In the genomic region with DNA sequence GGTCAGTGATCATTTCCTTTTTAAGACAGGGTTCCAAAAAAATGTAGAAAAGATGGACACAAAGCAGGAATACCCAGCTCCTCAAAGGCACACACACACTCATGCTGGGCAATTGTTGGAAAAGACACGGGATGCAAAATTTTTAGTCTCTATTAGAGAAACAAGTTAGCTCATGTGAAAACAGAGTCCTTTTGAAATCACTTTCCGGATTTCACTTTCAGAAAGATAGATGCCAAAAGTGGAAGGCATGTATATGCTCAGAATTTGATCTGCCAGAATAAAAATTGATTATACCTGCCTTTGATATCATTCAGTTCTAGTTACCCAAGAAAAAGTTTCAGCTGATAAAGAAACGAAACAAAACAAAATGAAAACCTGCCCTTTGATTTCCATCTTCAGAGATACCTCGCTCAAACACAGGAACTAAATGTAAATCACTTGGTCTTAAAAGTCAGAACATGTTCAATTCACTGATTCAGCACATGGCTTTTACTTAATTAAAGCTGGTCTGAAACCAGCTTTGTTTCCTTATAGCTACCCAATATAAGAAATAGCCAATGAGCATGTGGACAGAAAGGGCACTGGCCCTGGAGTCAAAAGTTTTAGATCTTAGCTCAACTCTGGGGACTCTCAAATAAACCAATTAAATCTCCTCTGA, we compare ENCODE assay signal across 17 cellular contexts. TPM values are rescaled to one million over a fixed set of nuclear protein-coding genes. Genes with fewer than 3 reads are reported as not detected.
"Had no signal": no experiment of that assay in that cellular context is flagged by ENCODE, and none has a peak within 500 bp of the region (broad histone marks: within the 10 kb centered on the region; RNA-seq: fewer than 3 reads in every experiment).

No MANE protein-coding gene starts in this region.

- DNase-seq: activated CD4-positive, alpha-beta memory T cell treated with anti-CD3 and anti-CD28 coated beads, Interleukin-2, amount 10 ng/mL, durations not matched to agents 7 days and 5 days; activated naive CD4-positive, alpha-beta T cell treated with anti-CD3 and anti-CD28 coated beads, Interleukin-2, amount 10 ng/mL, durations not matched to agents 7 days and 5 days; activated T-cell treated with anti-CD3 and anti-CD28 coated beads, Interleukin-2, amount 50 U/mL, for 24 hours; caudate nucleus; effector CD4-positive, alpha-beta T cell; gastrocnemius medialis; naive thymus-derived CD8-positive, alpha-beta T cell; posterior cingulate gyrus; retina; stimulated activated CD4-positive, alpha-beta T cell treated with anti-CD3 and anti-CD28 coated beads, Interleukin-4, amount 100 ng/mL, for 4 hours; stimulated activated CD8-positive, alpha-beta memory T cell treated with anti-CD3 and anti-CD28 coated beads, Interleukin-4, amount 100 ng/mL, for 48 hours; stimulated activated naive CD8-positive, alpha-beta T cell treated with anti-CD3 and anti-CD28 coated beads, Interleukin-15, Interleukin-2, amounts not matched to agents 100 U/mL and 50 U/mL, for 24 hours; T-helper 17 cell; WERI-Rb-1 had no signal

- ATAC-seq: gastrocnemius medialis; naive thymus-derived CD8-positive, alpha-beta T cell; stimulated activated naive CD8-positive, alpha-beta T cell treated with anti-CD3 and anti-CD28 coated beads, Interleukin-15, Interleukin-2, amounts not matched to agents 100 U/mL and 50 U/mL, for 24 hours; T-helper 17 cell had no signal

- H3K4me1 ChIP-seq: gastrocnemius medialis had no signal

- H3K36me3 Mint-ChIP-seq: activated naive CD4-positive, alpha-beta T cell treated with anti-CD3 and anti-CD28 coated beads, Interleukin-2, amount 10 ng/mL, durations not matched to agents 7 days and 5 days; naive thymus-derived CD8-positive, alpha-beta T cell had no signal

- H3K27me3 ChIP-seq: gastrocnemius medialis had no signal

- H3K36me3 ChIP-seq: gastrocnemius medialis, WERI-Rb-1 had no signal

- H3K27ac ChIP-seq: coronary artery, gastrocnemius medialis, WERI-Rb-1 had no signal

- H3K9me3 Mint-ChIP-seq: activated CD4-positive, alpha-beta memory T cell treated with anti-CD3 and anti-CD28 coated beads, Interleukin-2, amount 10 ng/mL, durations not matched to agents 7 days and 5 days; activated naive CD4-positive, alpha-beta T cell treated with anti-CD3 and anti-CD28 coated beads, Interleukin-2, amount 10 ng/mL, durations not matched to agents 7 days and 5 days; activated T-cell treated with anti-CD3 and anti-CD28 coated beads, Interleukin-2, amount 50 U/mL, for 24 hours; naive thymus-derived CD8-positive, alpha-beta T cell; type B pancreatic cell had no signal

- H3K4me1 Mint-ChIP-seq: activated naive CD4-positive, alpha-beta T cell treated with anti-CD3 and anti-CD28 coated beads, Interleukin-2, amount 10 ng/mL, durations not matched to agents 7 days and 5 days; naive thymus-derived CD8-positive, alpha-beta T cell had no signal

- FAIRE-seq: islet of Langerhans had no signal

- H3K27ac Mint-ChIP-seq: activated CD4-positive, alpha-beta memory T cell treated with anti-CD3 and anti-CD28 coated beads, Interleukin-2, amount 10 ng/mL, durations not matched to agents 7 days and 5 days; activated naive CD4-positive, alpha-beta T cell treated with anti-CD3 and anti-CD28 coated beads, Interleukin-2, amount 10 ng/mL, durations not matched to agents 7 days and 5 days; activated T-cell treated with anti-CD3 and anti-CD28 coated beads, Interleukin-2, amount 50 U/mL, for 24 hours; naive thymus-derived CD8-positive, alpha-beta T cell; T-helper 17 cell; type B pancreatic cell had no signal

- H3K4me3 ChIP-seq: coronary artery, gastrocnemius medialis had no signal

- H3K27me3 Mint-ChIP-seq: type B pancreatic cell had no signal

- H3K4me3 Mint-ChIP-seq: activated CD4-positive, alpha-beta memory T cell treated with anti-CD3 and anti-CD28 coated beads, Interleukin-2, amount 10 ng/mL, durations not matched to agents 7 days and 5 days; activated naive CD4-positive, alpha-beta T cell treated with anti-CD3 and anti-CD28 coated beads, Interleukin-2, amount 10 ng/mL, durations not matched to agents 7 days and 5 days; activated T-cell treated with anti-CD3 and anti-CD28 coated beads, Interleukin-2, amount 50 U/mL, for 24 hours; naive thymus-derived CD8-positive, alpha-beta T cell; T-helper 17 cell; type B pancreatic cell had no signal

- H3K9me3 ChIP-seq: gastrocnemius medialis had no signal

RNA-seq across cellular contexts. Expression of a gene that starts 52.8 kb away (rescaled TPM):
- polyA plus RNA-seq: naive thymus-derived CD8-positive, alpha-beta T cell had no signal
